In genomic region chr17:81916246-81917001, GRCh38 we compare ENCODE assay signal across 7 cellular contexts. TPM values are rescaled to one million over a fixed set of nuclear protein-coding genes. Genes with fewer than 3 reads are reported as not detected.
DNase-seq lines count a peak whose midpoint lies in the region; TF ChIP-seq lines count a peak whose summit lies in the region.
"Not testable (repeated sequence)": the region's sequence is repeated elsewhere in the genome, so short reads cannot be mapped to it uniquely, and the experiment has no call there.

No MANE protein-coding gene starts in this region.

- H3K4me3 ChIP-seq in Jurkat, Clone E6-1 (ENCODE audit: low read length), result peak overlapping the region; percentile 76
- H3K4me3 ChIP-seq in SJSA1, result peak overlapping the region; percentile 97; the same call in 1 of the 2 replicates
- peak overlapping the region; percentile 92 for H3K4me3 ChIP-seq in endodermal cell (ENCODE audit: low read length)

- H3K9me3 Mint-ChIP-seq in activated naive CD4-positive, alpha-beta T cell treated with anti-CD3 and anti-CD28 coated beads, Interleukin-2, amount 10 ng/mL, durations not matched to agents 7 days and 5 days; endodermal cell; progenitor cell of endocrine pancreas (ENCODE audit: low read depth): not testable (repeated sequence)

- peak overlapping the region; percentile 46 for H3K27ac Mint-ChIP-seq in activated naive CD4-positive, alpha-beta T cell treated with anti-CD3 and anti-CD28 coated beads, Interleukin-2, amount 10 ng/mL, durations not matched to agents 7 days and 5 days
- H3K27ac Mint-ChIP-seq in endodermal cell, result peak overlapping the region; percentile 39
- not testable (repeated sequence) for H3K27ac Mint-ChIP-seq in progenitor cell of endocrine pancreas

- peaks cover 13% of the 10 kb centered on the region for H3K4me1 ChIP-seq in SJSA1 (replicated peaks)
- not testable (repeated sequence) for H3K4me1 ChIP-seq in endodermal cell (ENCODE audit: control insufficient read depth, insufficient read depth, low read length)

- peak overlapping the region; percentile 90 for H3K4me3 Mint-ChIP-seq in activated naive CD4-positive, alpha-beta T cell treated with anti-CD3 and anti-CD28 coated beads, Interleukin-2, amount 10 ng/mL, durations not matched to agents 7 days and 5 days
- H3K4me3 Mint-ChIP-seq in endodermal cell (peak overlapping the region; percentile 69), progenitor cell of endocrine pancreas (ENCODE audit: low read depth) (peak overlapping the region; percentile 75)

- not testable (repeated sequence) for H3K27me3 Mint-ChIP-seq in activated naive CD4-positive, alpha-beta T cell treated with anti-CD3 and anti-CD28 coated beads, Interleukin-2, amount 10 ng/mL, durations not matched to agents 7 days and 5 days; endodermal cell (ENCODE audit: insufficient read depth); progenitor cell of endocrine pancreas

- peaks cover 78% of the 10 kb centered on the region for H3K36me3 ChIP-seq in SJSA1
- H3K36me3 ChIP-seq in endodermal cell (ENCODE audit: control insufficient read depth, insufficient read depth, low read length), result peaks cover 63% of the 10 kb centered on the region

- not testable (repeated sequence) for H3K27ac ChIP-seq in SJSA1; endodermal cell (ENCODE audit: low read depth, low read length)

- peaks cover 52% of the 10 kb centered on the region for H3K36me3 Mint-ChIP-seq in activated naive CD4-positive, alpha-beta T cell treated with anti-CD3 and anti-CD28 coated beads, Interleukin-2, amount 10 ng/mL, durations not matched to agents 7 days and 5 days
- H3K36me3 Mint-ChIP-seq in endodermal cell (ENCODE audit: low read depth) (peaks cover 45% of the 10 kb centered on the region), progenitor cell of endocrine pancreas (ENCODE audit: insufficient read depth) (peaks cover 19% of the 10 kb centered on the region)

- not testable (repeated sequence) for TF ChIP-seq CTCF in endodermal cell (conservative IDR thresholded peaks at IDR 0.05); progenitor cell of endocrine pancreas (IDR thresholded peaks at IDR 0.05; ENCODE audit: unreplicated experiment)

- DNase-seq in EL (peak; percentile 74), kidney tubule cell (ENCODE audit: low spot score) (peak; percentile 88)
- DNase-seq in Jurkat, Clone E6-1 (ENCODE audit: low read depth, low spot score); SJSA1 (ENCODE audit: low read depth in 1 of 2, low spot score in 2 of 2); activated naive CD4-positive, alpha-beta T cell treated with anti-CD3 and anti-CD28 coated beads, Interleukin-2, amount 10 ng/mL, durations not matched to agents 7 days and 5 days; endodermal cell; progenitor cell of endocrine pancreas (ENCODE audit: low spot score, unreplicated experiment): not testable (repeated sequence)

- 85 to 86% methylated on average over 13 to 21 of the region's 21 CpGs for WGBS in endodermal cell (ENCODE audit: insufficient coverage in 1 of 2, insufficient read length in 1 of 2), 2 experiments

- not testable (repeated sequence) for H3K27me3 ChIP-seq in SJSA1 (replicated peaks); endodermal cell (ENCODE audit: control insufficient read depth, insufficient read depth, low read length, poor library complexity, severe bottlenecking)

- H3K4me1 Mint-ChIP-seq in activated naive CD4-positive, alpha-beta T cell treated with anti-CD3 and anti-CD28 coated beads, Interleukin-2, amount 10 ng/mL, durations not matched to agents 7 days and 5 days, result peaks cover 49% of the 10 kb centered on the region
- H3K4me1 Mint-ChIP-seq in endodermal cell, result peaks cover 11% of the 10 kb centered on the region
- peaks cover 14% of the 10 kb centered on the region for H3K4me1 Mint-ChIP-seq in progenitor cell of endocrine pancreas (ENCODE audit: low read depth)

- not testable (repeated sequence) for H3K9ac ChIP-seq in endodermal cell (ENCODE audit: extremely low read depth, low read length, poor library complexity, severe bottlenecking)

- CTCF ChIA-PET in activated naive CD4-positive, alpha-beta T cell treated with anti-CD3 and anti-CD28 coated beads, Interleukin-2, amount 10 ng/mL, durations not matched to agents 7 days and 5 days (lab: Charles Lee), result interaction anchor here (1.6 kb wide), 1 partner anchor 11 kb away, joined by 8 read pairs; the partner anchor contains the start of gene MAFG

- not testable (repeated sequence) for H3K9me3 ChIP-seq in SJSA1 (replicated peaks); endodermal cell (ENCODE audit: control insufficient read depth, low read length)

RNA-seq across cellular contexts. Expression of gene SIRT7, which starts 1.6 kb away (rescaled TPM):
- 32.6 TPM for polyA plus RNA-seq in Jurkat, Clone E6-1 (2012; ENCODE audit: insufficient read depth, insufficient read length)
- total RNA-seq in SJSA1 (2014; rRNA removed; shearing (Covaris generic)), result 23.9 and 34.7 TPM in 2 replicates
- 10 to 100 TPM; 21.8 to 22.1 TPM for total RNA-seq in endodermal cell
- 15.5 TPM for polyA plus RNA-seq in endodermal cell (2013, experiment 1 of 2)
- 12.7 TPM for polyA plus RNA-seq in endodermal cell (2013, experiment 2 of 2)
- total RNA-seq in progenitor cell of endocrine pancreas, result 32.4 and 34.0 TPM in 2 replicates

RNA-seq across cellular contexts. Expression of gene PCYT2, which starts 5.2 kb away (rescaled TPM):
- 39.1 TPM for polyA plus RNA-seq in Jurkat, Clone E6-1 (2012; ENCODE audit: insufficient read depth, insufficient read length)
- 68.8 and 74.2 TPM in 2 replicates for total RNA-seq in SJSA1 (2014; rRNA removed; shearing (Covaris generic))
- total RNA-seq in endodermal cell (10 to 100 TPM; 66.8 to 70.9 TPM), progenitor cell of endocrine pancreas (93.2 and 95.2 TPM in 2 replicates)
- 38.9 TPM for polyA plus RNA-seq in endodermal cell (2013, experiment 1 of 2)
- polyA plus RNA-seq in endodermal cell (2013, experiment 2 of 2), result 40.4 TPM

RNA-seq across cellular contexts. Expression of gene MAFG, which starts 11.1 kb away (rescaled TPM):
- 15.1 TPM for polyA plus RNA-seq in Jurkat, Clone E6-1 (2012; ENCODE audit: insufficient read depth, insufficient read length)
- total RNA-seq in SJSA1 (2014; rRNA removed; shearing (Covaris generic)), result 25.2 and 30.9 TPM in 2 replicates
- total RNA-seq in endodermal cell (10 to 100 TPM; 39.9 to 54.1 TPM), progenitor cell of endocrine pancreas (29.5 and 30.2 TPM in 2 replicates)
- 16.8 TPM for polyA plus RNA-seq in endodermal cell (2013, experiment 1 of 2)
- polyA plus RNA-seq in endodermal cell (2013, experiment 2 of 2), result 15.6 TPM

RNA-seq across cellular contexts. Expression of gene NPB, which starts 14.4 kb away (rescaled TPM):
- not detected for polyA plus RNA-seq in Jurkat, Clone E6-1 (2012; ENCODE audit: insufficient read depth, insufficient read length)
- 0.56 and 0.84 TPM in 2 replicates for total RNA-seq in SJSA1 (2014; rRNA removed; shearing (Covaris generic))
- total RNA-seq in endodermal cell, result 1 to 10 TPM; 3.3 to 3.7 TPM
- polyA plus RNA-seq in endodermal cell (2013, experiment 1 of 2), result 1.0 TPM
- polyA plus RNA-seq in endodermal cell (2013, experiment 2 of 2), result 1.2 TPM
- 0.78 and 1.7 TPM in 2 replicates for total RNA-seq in progenitor cell of endocrine pancreas

RNA-seq across cellular contexts. Expression of gene PYCR1, which starts 20.7 kb away (rescaled TPM):
- 78.4 TPM for polyA plus RNA-seq in Jurkat, Clone E6-1 (2012; ENCODE audit: insufficient read depth, insufficient read length)
- 67.3 and 83.5 TPM in 2 replicates for total RNA-seq in SJSA1 (2014; rRNA removed; shearing (Covaris generic))
- 100 to 1,000 TPM; 104 to 107 TPM for total RNA-seq in endodermal cell
- polyA plus RNA-seq in endodermal cell (2013, experiment 1 of 2), result 100 TPM
- 91.8 TPM for polyA plus RNA-seq in endodermal cell (2013, experiment 2 of 2)
- total RNA-seq in progenitor cell of endocrine pancreas, result 65.0 and 65.6 TPM in 2 replicates
